In the genomic region with DNA sequence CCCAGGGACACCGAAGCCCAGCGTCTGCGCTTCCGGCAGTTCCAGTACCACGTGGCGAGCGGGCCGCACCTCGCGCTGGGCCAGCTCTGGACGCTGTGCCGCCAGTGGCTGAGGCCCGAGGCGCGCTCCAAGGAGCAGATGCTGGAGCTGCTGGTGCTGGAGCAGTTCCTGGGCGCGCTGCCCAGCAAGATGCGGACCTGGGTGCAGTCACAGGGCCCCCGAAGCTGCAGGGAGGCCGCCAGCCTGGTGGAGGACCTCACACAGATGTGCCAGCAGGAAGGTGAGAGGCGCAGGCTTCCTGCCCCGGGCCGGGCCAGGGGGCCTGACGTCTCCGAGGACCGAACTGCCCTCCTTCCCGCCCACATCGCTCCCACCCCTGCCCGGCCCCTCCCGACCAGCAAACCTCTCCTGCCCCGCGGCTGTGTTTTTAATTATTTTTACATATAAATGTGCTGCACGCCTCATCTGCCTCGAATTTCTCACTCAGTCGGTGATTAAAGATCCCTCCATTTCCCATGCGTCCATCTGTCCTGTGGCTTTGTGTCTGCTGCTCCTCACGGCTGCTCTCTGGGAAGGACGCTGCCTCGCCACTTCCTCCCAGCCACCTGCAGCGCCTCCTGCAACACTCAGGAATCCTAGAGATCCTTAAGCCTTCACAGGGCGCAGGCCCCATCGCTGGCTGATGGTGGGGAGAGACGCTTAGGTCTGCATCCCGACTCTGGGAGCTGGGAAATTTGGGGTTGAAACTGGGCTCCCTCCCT, we compare ENCODE assay signal across 18 cellular contexts. TPM values are rescaled to one million over a fixed set of nuclear protein-coding genes. Genes with fewer than 3 reads are reported as not detected.
DNase-seq lines count a peak whose midpoint lies in the region; ATAC-seq and TF ChIP-seq lines count a peak whose summit lies in the region.
"Had no signal": no experiment of that assay in that cellular context is flagged by ENCODE, and none has a peak within 500 bp of the region (broad histone marks: within the 10 kb centered on the region; RNA-seq: fewer than 3 reads in every experiment).

No MANE protein-coding gene starts in this region.

- H3K27me3 ChIP-seq in left ventricle myocardium inferior (ENCODE audit: low read depth) (peaks cover 8% of the 10 kb centered on the region), right atrium auricular region (no peaks in the 10 kb centered on the region), thyroid gland (no peaks in the 10 kb centered on the region)

- no peak for TF ChIP-seq POLR2A in thyroid gland (IDR thresholded peaks at IDR 0.05)

- no peak for DNase-seq in left ventricle myocardium inferior
- DNase-seq in right atrium auricular region (ENCODE audit: low spot score), result no peak
- peak; percentile 45 for DNase-seq in iPS-NIHi7 (ENCODE audit: extremely low spot score)
- peak; percentile 79 to 85 for DNase-seq in thyroid gland
- DNase-seq in COR-L47 (lab: John Stamatoyannopoulos, UW), result no peak
- DNase-seq: activated CD4-positive, CD25-positive, alpha-beta regulatory T cell treated with anti-CD3 and anti-CD28 coated beads, Interleukin-2, amount 50 U/mL, for 72 hours; activated CD8-positive, alpha-beta memory T cell treated with anti-CD3 and anti-CD28 coated beads, Interleukin-2, amount 10 ng/mL, durations not matched to agents 7 days and 5 days; activated gamma-delta T cell; Calu3; effector CD8-positive, alpha-beta T cell; naive thymus-derived CD8-positive, alpha-beta T cell; NCI-H2107; SHP77; T-helper 2 cell had no signal

- no peaks in the 10 kb centered on the region for H3K36me3 ChIP-seq in left ventricle myocardium inferior
- H3K36me3 ChIP-seq in right atrium auricular region, result no peaks in the 10 kb centered on the region
- H3K36me3 ChIP-seq in thyroid gland, result no peaks in the 10 kb centered on the region

- WGBS in thyroid gland, 2 donors, result 6 to 15% methylated on average over 22 to 25 of the region's 44 CpGs

- ATAC-seq in HG03378 (IDR thresholded peaks at IDR 0.05; ENCODE audit: unreplicated experiment) (no peak), GM18858 (IDR thresholded peaks at IDR 0.05; ENCODE audit: unreplicated experiment) (no peak)
- ATAC-seq: activated CD8-positive, alpha-beta memory T cell treated with anti-CD3 and anti-CD28 coated beads, Interleukin-2, amount 10 ng/mL, durations not matched to agents 7 days and 5 days; naive thymus-derived CD8-positive, alpha-beta T cell had no signal

- H3K9me3 ChIP-seq in left ventricle myocardium inferior (replicated peaks) (peaks cover 35% of the 10 kb centered on the region), right atrium auricular region (peaks cover 0 to 18% of the 10 kb centered on the region in 2 donors), thyroid gland (no peaks in the 10 kb centered on the region)

- H3K27ac ChIP-seq in left ventricle myocardium inferior (replicated peaks), result no peak overlapping the region
- H3K27ac ChIP-seq in right atrium auricular region, result no peak overlapping the region
- peak overlapping the region; percentile 19 for H3K27ac ChIP-seq in angular gyrus (ENCODE audit: low read depth, low read length)
- no peak overlapping the region for H3K27ac ChIP-seq in thyroid gland

- TF ChIP-seq CTCF in left ventricle myocardium inferior (IDR thresholded peaks at IDR 0.05; ENCODE audit: borderline replicate concordance), result no peak
- no peak for TF ChIP-seq CTCF in right atrium auricular region (IDR thresholded peaks at IDR 0.05)
- TF ChIP-seq CTCF in thyroid gland (IDR thresholded peaks at IDR 0.05), result no peak

- H3K4me1 ChIP-seq in left ventricle myocardium inferior (peaks cover 8% of the 10 kb centered on the region), right atrium auricular region (peaks cover 0 to 9% of the 10 kb centered on the region in 2 donors), thyroid gland (peaks cover 2 to 12% of the 10 kb centered on the region in 2 donors)

- H3K4me3 ChIP-seq in left ventricle myocardium inferior (peak overlapping the region; percentile 9), right atrium auricular region (no peak overlapping the region), thyroid gland (replicated peaks in 1 of 3) (no peak overlapping the region)

- intact Hi-C loops in left ventricle myocardium inferior (cut with micrococcal nuclease), result no loop called here
- intact Hi-C loops in thyroid gland (cut with DNase I), result no loop called here

RNA-seq across cellular contexts. Expression of a gene that starts 4.3 kb away (rescaled TPM):
- total RNA-seq in left ventricle myocardium inferior (not detected), right atrium auricular region (not detected), thyroid gland (1 to 10 TPM in 3 of 4 donors, under 1 TPM in 1; 0.88 to 7.5 (median 3.4) TPM)
- total RNA-seq: activated CD8-positive, alpha-beta memory T cell treated with anti-CD3 and anti-CD28 coated beads, Interleukin-2, amount 10 ng/mL, durations not matched to agents 7 days and 5 days; Calu3; HT1080; naive thymus-derived CD8-positive, alpha-beta T cell had no signal

RNA-seq across cellular contexts. Expression of a gene that starts 21.0 kb away (rescaled TPM):
- 3.8 TPM for total RNA-seq in left ventricle myocardium inferior
- total RNA-seq in right atrium auricular region, result 1 to 10 TPM; 2.5 to 3.1 TPM
- 10 to 100 TPM; 12.6 to 22.9 (median 18.1) TPM for total RNA-seq in thyroid gland
- total RNA-seq: Calu3, HT1080 had no signal

RNA-seq across cellular contexts. Expression of a gene that starts 35.5 kb away (rescaled TPM):
- total RNA-seq in left ventricle myocardium inferior (13.7 TPM), right atrium auricular region (1 to 10 TPM; 9.6 TPM), thyroid gland (10 to 100 TPM; 30.2 to 60.4 (median 38.6) TPM)

RNA-seq across cellular contexts. Expression of a gene that starts 59.9 kb away (rescaled TPM):
- total RNA-seq in left ventricle myocardium inferior (76.1 TPM), right atrium auricular region (10 to 100 TPM; 48.3 to 65.7 TPM), thyroid gland (100 to 1,000 TPM; 129 to 150 (median 132) TPM)

Comparison
In these comparisons a context has a peak if more than half of its experiments do, and no peak if none do; other contexts are left out.
1. DNase-seq: peak in iPS-NIHi7 (single experiment) and thyroid gland (2 of 2); none in left ventricle myocardium inferior (single experiment), right atrium auricular region (single experiment) and COR-L47 (single experiment).